ENCODE assay signal across 8 cellular contexts in the genomic region with DNA sequence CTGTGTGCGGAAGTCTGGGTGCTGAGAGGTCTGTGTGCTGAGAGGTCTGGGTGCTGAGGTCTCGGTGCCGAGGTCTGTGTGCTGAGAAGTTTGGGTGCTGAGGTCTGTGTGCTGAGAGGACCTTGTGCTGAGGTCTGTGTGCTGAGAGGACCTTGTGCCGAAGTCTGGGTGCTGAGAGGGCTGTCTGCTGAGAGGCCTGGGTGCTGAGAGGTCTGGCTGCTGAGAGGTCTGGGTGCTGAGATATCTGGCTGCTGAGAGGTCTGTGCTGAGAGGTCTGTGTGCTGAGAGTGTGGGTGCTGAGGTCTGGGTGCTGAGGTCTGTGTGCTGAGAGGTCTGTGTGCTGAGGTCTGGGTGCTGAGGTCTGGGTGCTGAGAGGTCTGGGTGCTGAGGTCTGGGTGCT.
DNase-seq lines count a peak whose midpoint lies in the region; ATAC-seq and TF ChIP-seq lines count a peak whose summit lies in the region.
"Not testable (repeated sequence)": the region's sequence is repeated elsewhere in the genome, so short reads cannot be mapped to it uniquely, and the experiment has no call there.

No MANE protein-coding gene starts in this region.

- H3K4me3 ChIP-seq in NT2/D1 (ENCODE audit: insufficient read length, low read depth); coronary artery; neuronal stem cell (ENCODE audit: low read length in 2 of 2); stomach; upper lobe of right lung: not testable (repeated sequence)

- intact Hi-C loops in sciatic nerve (cut with DNase I); stomach (cut with DNase I; ENCODE audit: low total_unique reads); upper lobe of right lung (cut with DNase I): not testable (repeated sequence)

- not testable (repeated sequence) for H2AK5ac ChIP-seq in neuronal stem cell (ENCODE audit: low read depth, low read length)

- H3K14ac ChIP-seq in neuronal stem cell (ENCODE audit: low read length), result peak overlapping the region; percentile 21

- not testable (repeated sequence) for TF ChIP-seq EP300 in stomach (IDR thresholded peaks at IDR 0.05)

- not testable (repeated sequence) for TF ChIP-seq CTCF in coronary artery (IDR thresholded peaks at IDR 0.05); stomach (IDR thresholded peaks at IDR 0.05); upper lobe of right lung (IDR thresholded peaks at IDR 0.05)

- WGBS in neuronal stem cell (ENCODE audit: extremely low coverage in 2 of 2, insufficient read length in 2 of 2, insufficient replicate concordance in 1 of 2), 2 donors, result no CpG with 5 or more reads among the region's 4 CpGs
- WGBS in stomach, 5 donors, result 81 to 96% (median 85%) methylated on average over 4 of the region's 4 CpGs

- H3K9ac ChIP-seq in NT2/D1 (ENCODE audit: insufficient read length, low read depth), result peak overlapping the region; percentile 10
- H3K9ac ChIP-seq in neuronal stem cell (ENCODE audit: low read depth, low read length, poor library complexity), result not testable (repeated sequence)

- H3K18ac ChIP-seq in neuronal stem cell (ENCODE audit: low read length), result not testable (repeated sequence)

- H3K9me3 ChIP-seq in NT2/D1 (ENCODE audit: insufficient read depth, low read length); neuronal stem cell (replicated peaks in 1 of 2; ENCODE audit: control insufficient read depth in 2 of 2, insufficient read depth in 1 of 2, low read depth in 1 of 2, low read length in 2 of 2); upper lobe of right lung: not testable (repeated sequence)
- peaks cover 4 to 20% (median 12%) of the 10 kb centered on the region in 4 donors for H3K9me3 ChIP-seq in stomach

- not testable (repeated sequence) for H2AFZ ChIP-seq in neuronal stem cell (ENCODE audit: low read length)

- H3K27me3 ChIP-seq in NT2/D1 (ENCODE audit: insufficient read depth, insufficient read length); neuronal stem cell (ENCODE audit: control insufficient read depth in 3 of 3, insufficient read depth in 3 of 3, low read depth in 1 of 3, low read length in 3 of 3); upper lobe of right lung: not testable (repeated sequence)
- peaks cover 0 to 33% (median 0%) of the 10 kb centered on the region in 3 donors for H3K27me3 ChIP-seq in stomach

- H3K4ac ChIP-seq in neuronal stem cell (ENCODE audit: low read length), result not testable (repeated sequence)

- not testable (repeated sequence) for H2BK12ac ChIP-seq in neuronal stem cell (ENCODE audit: low read length)

- not testable (repeated sequence) for H3K27ac ChIP-seq in coronary artery; neuronal stem cell (replicated peaks; ENCODE audit: low read length); stomach; upper lobe of right lung

- not testable (repeated sequence) for H3K23ac ChIP-seq in neuronal stem cell (ENCODE audit: low read depth, low read length, poor library complexity)

- not testable (repeated sequence) for H2BK15ac ChIP-seq in neuronal stem cell (ENCODE audit: low read length)

- not testable (repeated sequence) for H3K4me2 ChIP-seq in neuronal stem cell (ENCODE audit: insufficient read depth, low read length, poor library complexity, severe bottlenecking)

- not testable (repeated sequence) for H2BK5ac ChIP-seq in neuronal stem cell (ENCODE audit: low read length)

- H4K91ac ChIP-seq in neuronal stem cell (ENCODE audit: low read depth, low read length, poor library complexity), result not testable (repeated sequence)

- DNase-seq in NT2/D1 (ENCODE audit: low read depth, low spot score); neuronal stem cell (ENCODE audit: low spot score): not testable (repeated sequence)
- peak; percentile 26 for DNase-seq in activated CD8-positive, alpha-beta memory T cell treated with anti-CD3 and anti-CD28 coated beads, Interleukin-2, amount 50 U/mL, for 48 hours
- DNase-seq in activated T-cell treated with anti-CD3 and anti-CD28 coated beads, Interleukin-2, amount 50 U/mL, for 48 hours, result peak; percentile 2 to 8
- peak; percentile 49 for DNase-seq in coronary artery (ENCODE audit: low spot score)
- peak; percentile 13 for DNase-seq in sciatic nerve (ENCODE audit: low spot score)
- DNase-seq in stomach, result peak; percentile 20
- DNase-seq in upper lobe of right lung, result peak; percentile 18

- not testable (repeated sequence) for ATAC-seq in sciatic nerve, upper lobe of right lung

- not testable (repeated sequence) for TF ChIP-seq POLR2A in stomach (IDR thresholded peaks at IDR 0.05)

- not testable (repeated sequence) for H2BK120ac ChIP-seq in neuronal stem cell (ENCODE audit: low read depth, low read length)

- not testable (repeated sequence) for H3K36me3 ChIP-seq in NT2/D1 (ENCODE audit: insufficient read depth, insufficient read length, low read length); neuronal stem cell (replicated peaks in 1 of 2; ENCODE audit: control insufficient read depth in 2 of 2, insufficient read depth in 2 of 2, low read length in 2 of 2); stomach; upper lobe of right lung

- H3K4me1 ChIP-seq in NT2/D1 (ENCODE audit: insufficient read depth, insufficient read length); neuronal stem cell (ENCODE audit: control insufficient read depth in 2 of 2, insufficient read depth in 1 of 2, low read depth in 1 of 2, low read length in 2 of 2); stomach; upper lobe of right lung: not testable (repeated sequence)

- not testable (repeated sequence) for H3K79me1 ChIP-seq in neuronal stem cell (ENCODE audit: low read depth, low read length)

- H4K8ac ChIP-seq in neuronal stem cell (ENCODE audit: low read depth, low read length), result not testable (repeated sequence)
